24 cellular contexts compared by ENCODE assay signal in genomic region chr5:39730011-39730410, GRCh38.
DNase-seq lines count a peak whose midpoint lies in the region; ATAC-seq, FAIRE-seq and TF ChIP-seq lines count a peak whose summit lies in the region.
"Had no signal": no experiment of that assay in that cellular context is flagged by ENCODE, and none has a peak within 500 bp of the region (broad histone marks: within the 10 kb centered on the region; RNA-seq: fewer than 3 reads in every experiment).

No MANE protein-coding gene starts in this region.

- H2AFZ ChIP-seq in HepG2 (ENCODE audit: low read length) = no peak overlapping the region

- TF ChIP-seq EP300 in HepG2 (IDR thresholded peaks at IDR 0.05; ENCODE audit: low read depth in 2 of 2, low read length in 2 of 2) = no peak
- no peak for TF ChIP-seq EP300 in HepG2 (CRISPR knock-in tag; IDR thresholded peaks at IDR 0.05; ENCODE audit: borderline replicate concordance)

- no peak overlapping the region for H3K27ac Mint-ChIP-seq in MCF 10A (ENCODE audit: low read depth, unreplicated experiment)
- H3K27ac Mint-ChIP-seq: B cell; CD4-positive, CD25-positive, alpha-beta regulatory T cell; HFFc6; T-helper 1 cell treated with Interleukin-12 subunit alpha and Interleukin-12 subunit beta and Interleukin-4 antibody, amounts not matched to agents 30 μg/mL and 1 μg/mL, for 36 hours had no signal

- POLR2A ChIA-PET in MCF 10A (lab: Yijun Ruan, JAX) (interaction anchor here (0.6 kb wide), 1 partner anchor 140 kb away, joined by 3 read pairs; no protein-coding TSS in a partner anchor), HepG2 (lab: Yijun Ruan, JAX) (no interaction called here)

- TF ChIP-seq CTCF in MCF 10A (IDR thresholded peaks at IDR 0.05; ENCODE audit: unreplicated experiment) (no peak), breast epithelium (IDR thresholded peaks at IDR 0.05) (no peak), HepG2 (CRISPR knock-in tag; IDR thresholded peaks at IDR 0.05) (no peak)

- no peaks in the 10 kb centered on the region for H3K27me3 Mint-ChIP-seq in MCF 10A (ENCODE audit: insufficient read depth, unreplicated experiment)
- H3K27me3 Mint-ChIP-seq: B cell; CD4-positive, CD25-positive, alpha-beta regulatory T cell had no signal

- no peak for FAIRE-seq in HepG2 (lab: Jason Lieb, UNC)
- FAIRE-seq: GM12891, GM18507, H1 had no signal

- H3K4me1 Mint-ChIP-seq in MCF 10A (ENCODE audit: insufficient read depth, unreplicated experiment) = no peaks in the 10 kb centered on the region
- H3K4me1 Mint-ChIP-seq: B cell; CD4-positive, CD25-positive, alpha-beta regulatory T cell had no signal

- BruUV-seq in MCF 10A (replicated peaks; lab: Mats Ljungman, UMichigan) (no TSS peak), HepG2 (replicated peaks; lab: Mats Ljungman, UMichigan) (no TSS peak)

- no peak overlapping the region for H3K9ac ChIP-seq in HepG2 (ENCODE audit: insufficient read depth, low read depth, low read length)

- no peak for TF ChIP-seq RAD21 in HepG2 (CRISPR knock-in tag; IDR thresholded peaks at IDR 0.05)

- no peaks in the 10 kb centered on the region for H3K36me3 Mint-ChIP-seq in MCF 10A (ENCODE audit: insufficient read depth, unreplicated experiment)
- H3K36me3 Mint-ChIP-seq: CD4-positive, CD25-positive, alpha-beta regulatory T cell had no signal

- H3K4me3 Mint-ChIP-seq in MCF 10A (ENCODE audit: unreplicated experiment) = no peak overlapping the region
- H3K4me3 Mint-ChIP-seq: B cell; CD4-positive, CD25-positive, alpha-beta regulatory T cell; HFFc6; T-helper 1 cell treated with Interleukin-12 subunit alpha and Interleukin-12 subunit beta and Interleukin-4 antibody, amounts not matched to agents 30 μg/mL and 1 μg/mL, for 36 hours had no signal

- TF ChIP-seq POLR2A in breast epithelium (IDR thresholded peaks at IDR 0.05) = no peak
- TF ChIP-seq POLR2A in HepG2 (IDR thresholded peaks at IDR 0.05; ENCODE audit: insufficient read depth in 1 of 2, low read depth in 2 of 2, low read length in 2 of 2) = no peak

- 0% methylated on average over 2 of the region's 2 CpGs for WGBS in HepG2 (ENCODE audit: low lambda C conversion rate)

- DNase-seq in MCF 10A (ENCODE audit: unreplicated experiment) (peak; percentile 30), breast epithelium (ENCODE audit: low spot score in 2 of 2) (no peak), M059J (ENCODE audit: low read depth) (peak; percentile 53), foreskin melanocyte (peak; percentile 80), HepG2 (ENCODE audit: low spot score) (no peak)
- DNase-seq in activated effector memory CD4-positive, alpha-beta T cell treated with Interleukin-2 at 50 U/mL for 16 hours = no peak
- DNase-seq: CD4-positive, CD25-positive, alpha-beta regulatory T cell; COR-L47; HFFc6; KBM-7; NCI-H1417 treated with DMSO at 0.1 percent for 48 hours; NCI-H187 treated with DMSO at 0.1 percent for 48 hours; NCI-H2227 treated with DMSO at 0.1 percent for 48 hours; NCI-H510A treated with DMSO at 0.1 percent for 48 hours; NCI-H774 had no signal

- H3K4me3 ChIP-seq in breast epithelium = no peak overlapping the region
- H3K4me3 ChIP-seq in HepG2 (replicated peaks in 1 of 3; ENCODE audit: insufficient read depth in 1 of 3, low read depth in 2 of 3, low read length in 3 of 3) = no peak overlapping the region

- no peaks in the 10 kb centered on the region for H3K9me3 Mint-ChIP-seq in MCF 10A (ENCODE audit: unreplicated experiment)
- H3K9me3 Mint-ChIP-seq: CD4-positive, CD25-positive, alpha-beta regulatory T cell; HFFc6; T-helper 1 cell treated with Interleukin-12 subunit alpha and Interleukin-12 subunit beta and Interleukin-4 antibody, amounts not matched to agents 30 μg/mL and 1 μg/mL, for 36 hours had no signal

- in situ Hi-C loops in HepG2 (cut with HindIII; ENCODE audit: extremely low pct_ligation_motif_present, low pct_unique_long_range_greater_than_20kb) = no loop called here

- CTCF ChIA-PET in MCF 10A (lab: Yijun Ruan, JAX) (no interaction called here), HepG2 (lab: Yijun Ruan, JAX; ENCODE audit: low intra/inter-chr PET ratio, low total read pairs) (no interaction called here)

- H3K27me3 ChIP-seq in breast epithelium = no peaks in the 10 kb centered on the region
- H3K27me3 ChIP-seq in HepG2 (ENCODE audit: control insufficient read depth in 1 of 2, insufficient read depth in 2 of 2, low read length in 2 of 2) = no peaks in the 10 kb centered on the region

- H4K20me1 ChIP-seq in HepG2 (ENCODE audit: insufficient read depth, low read length) = no peaks in the 10 kb centered on the region

- H3K79me2 ChIP-seq in HepG2 (ENCODE audit: insufficient read depth, low read length) = no peaks in the 10 kb centered on the region

- H3K9me3 ChIP-seq in breast epithelium (no peaks in the 10 kb centered on the region), HepG2 (ENCODE audit: low read length) (no peaks in the 10 kb centered on the region)

- ATAC-seq in HG03139 (IDR thresholded peaks at IDR 0.05; ENCODE audit: unreplicated experiment) (no peak), HG02970 (IDR thresholded peaks at IDR 0.05; ENCODE audit: low FRiP score, unreplicated experiment) (no peak), HepG2 (no peak)

- no peak overlapping the region for H3K4me2 ChIP-seq in HepG2 (ENCODE audit: low read depth, low read length)

- H3K36me3 ChIP-seq in breast epithelium = no peaks in the 10 kb centered on the region
- no peaks in the 10 kb centered on the region for H3K36me3 ChIP-seq in HepG2 (replicated peaks in 1 of 2; ENCODE audit: control insufficient read depth in 1 of 2, insufficient read depth in 2 of 2, low read length in 2 of 2)

- no peak overlapping the region for H3K27ac ChIP-seq in breast epithelium
- no peak overlapping the region for H3K27ac ChIP-seq in HepG2 (ENCODE audit: extremely low read length, insufficient read depth, low read length)
- H3K27ac ChIP-seq: 22Rv1, RWPE1 had no signal

- intact Hi-C loops in MCF 10A (cut with micrococcal nuclease) (no loop called here), breast epithelium (cut with DNase I; ENCODE audit: low total_unique reads) (no loop called here), HepG2 (cut with micrococcal nuclease; ENCODE audit: unreplicated experiment) (no loop called here)

- H3K4me1 ChIP-seq in breast epithelium (no peaks in the 10 kb centered on the region), HepG2 (ENCODE audit: insufficient read depth, low read length) (no peaks in the 10 kb centered on the region)

TF ChIP-seq in HepG2, 621 proteins besides CTCF, POLR2A, EP300 and RAD21 (continues in another document):
- no peak for TF ChIP-seq AGO1 (IDR thresholded peaks at IDR 0.05; ENCODE audit: low read depth, low read length, poor library complexity, severe bottlenecking)
- no peak for TF ChIP-seq LBX2 (CRISPR knock-in tag; IDR thresholded peaks at IDR 0.05; ENCODE audit: borderline replicate concordance)
- TF ChIP-seq TSC22D2 (CRISPR knock-in tag; IDR thresholded peaks at IDR 0.05; ENCODE audit: borderline replicate concordance) = no peak
- TF ChIP-seq ZNF382 (CRISPR knock-in tag; IDR thresholded peaks at IDR 0.05; ENCODE audit: borderline replicate concordance) = no peak
- TF ChIP-seq, protein P1, sequence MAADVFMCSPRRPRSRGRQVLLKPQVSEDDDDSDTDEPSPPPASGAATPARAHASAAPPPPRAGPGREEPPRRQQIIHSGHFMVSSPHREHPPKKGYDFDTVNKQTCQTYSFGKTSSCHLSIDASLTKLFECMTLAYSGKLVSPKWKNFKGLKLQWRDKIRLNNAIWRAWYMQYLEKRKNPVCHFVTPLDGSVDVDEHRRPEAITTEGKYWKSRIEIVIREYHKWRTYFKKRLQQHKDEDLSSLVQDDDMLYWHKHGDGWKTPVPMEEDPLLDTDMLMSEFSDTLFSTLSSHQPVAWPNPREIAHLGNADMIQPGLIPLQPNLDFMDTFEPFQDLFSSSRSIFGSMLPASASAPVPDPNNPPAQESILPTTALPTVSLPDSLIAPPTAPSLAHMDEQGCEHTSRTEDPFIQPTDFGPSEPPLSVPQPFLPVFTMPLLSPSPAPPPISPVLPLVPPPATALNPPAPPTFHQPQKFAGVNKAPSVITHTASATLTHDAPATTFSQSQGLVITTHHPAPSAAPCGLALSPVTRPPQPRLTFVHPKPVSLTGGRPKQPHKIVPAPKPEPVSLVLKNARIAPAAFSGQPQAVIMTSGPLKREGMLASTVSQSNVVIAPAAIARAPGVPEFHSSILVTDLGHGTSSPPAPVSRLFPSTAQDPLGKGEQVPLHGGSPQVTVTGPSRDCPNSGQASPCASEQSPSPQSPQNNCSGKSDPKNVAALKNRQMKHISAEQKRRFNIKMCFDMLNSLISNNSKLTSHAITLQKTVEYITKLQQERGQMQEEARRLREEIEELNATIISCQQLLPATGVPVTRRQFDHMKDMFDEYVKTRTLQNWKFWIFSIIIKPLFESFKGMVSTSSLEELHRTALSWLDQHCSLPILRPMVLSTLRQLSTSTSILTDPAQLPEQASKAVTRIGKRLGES (CRISPR knock-in tag; IDR thresholded peaks at IDR 0.05; ENCODE audit: borderline replicate concordance) = no peak
- TF ChIP-seq USF2 (IDR thresholded peaks at IDR 0.05; ENCODE audit: low read depth, low read length) = no peak
- TF ChIP-seq USF2 (CRISPR knock-in tag; IDR thresholded peaks at IDR 0.05; ENCODE audit: borderline replicate concordance) = no peak
- TF ChIP-seq, protein P2, sequence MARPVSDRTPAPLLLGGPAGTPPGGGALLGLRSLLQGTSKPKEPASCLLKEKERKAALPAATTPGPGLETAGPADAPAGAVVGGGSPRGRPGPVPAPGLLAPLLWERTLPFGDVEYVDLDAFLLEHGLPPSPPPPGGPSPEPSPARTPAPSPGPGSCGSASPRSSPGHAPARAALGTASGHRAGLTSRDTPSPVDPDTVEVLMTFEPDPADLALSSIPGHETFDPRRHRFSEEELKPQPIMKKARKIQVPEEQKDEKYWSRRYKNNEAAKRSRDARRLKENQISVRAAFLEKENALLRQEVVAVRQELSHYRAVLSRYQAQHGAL (CRISPR knock-in tag; IDR thresholded peaks at IDR 0.05; ENCODE audit: not compliant biosample characterization) = no peak

Comparison
In these comparisons a context has a peak if more than half of its experiments do, and no peak if none do; other contexts are left out.
1. DNase-seq: peak in MCF 10A (single experiment), M059J (single experiment) and foreskin melanocyte (single experiment); none in breast epithelium (0 of 2), activated effector memory CD4-positive, alpha-beta T cell treated with Interleukin-2 at 50 U/mL for 16 hours (single experiment) and HepG2 (single experiment).